ENCODE assay signal across 2 cellular contexts in the genomic region with DNA sequence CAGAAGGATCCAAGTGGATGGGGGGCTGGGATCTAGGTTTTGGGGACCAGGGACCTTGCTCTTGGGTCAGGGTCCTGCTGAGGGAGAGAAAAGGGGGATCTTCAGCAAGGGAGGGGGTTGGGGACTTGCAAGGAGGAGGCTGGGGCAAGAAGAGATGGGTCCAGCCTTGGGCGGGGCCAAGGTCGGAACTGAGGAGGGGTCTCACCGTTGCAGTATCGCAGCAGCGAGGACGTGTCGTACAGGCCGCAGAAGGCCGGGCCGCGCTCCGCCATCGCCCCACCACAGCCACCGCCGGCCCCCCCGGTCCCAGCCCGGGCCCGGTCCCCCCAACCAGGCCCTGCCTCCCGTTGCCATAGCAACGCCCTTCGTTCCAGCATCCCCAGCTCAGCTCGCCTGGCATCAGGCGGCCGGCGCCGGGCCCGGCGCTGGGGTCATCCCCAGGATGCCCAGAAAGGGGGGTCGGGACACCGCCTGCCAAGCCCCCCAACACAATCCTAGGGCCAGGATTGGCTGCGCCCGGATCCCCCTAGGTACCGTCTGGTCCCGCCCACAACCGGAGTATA.
TF ChIP-seq lines count a peak whose summit lies in the region.

No MANE protein-coding gene starts in this region.

TF ChIP-seq in IMR-90, 13 proteins besides CTCF, POLR2A, EP300 and RAD21:
- no peak for TF ChIP-seq BHLHE40 (IDR thresholded peaks at IDR 0.05; ENCODE audit: low read depth, low read length)
- no peak for TF ChIP-seq MAFK (IDR thresholded peaks at IDR 0.05; ENCODE audit: low read depth, low read length)
- TF ChIP-seq CEBPB (IDR thresholded peaks at IDR 0.05; ENCODE audit: low read depth, low read length) = no peak
- TF ChIP-seq RCOR1 (IDR thresholded peaks at IDR 0.05; ENCODE audit: insufficient replicate concordance, low read length) = no peak
- TF ChIP-seq RFX5 (IDR thresholded peaks at IDR 0.05; ENCODE audit: low read depth, low read length) = no peak

TF ChIP-seq in K562, 482 proteins besides CTCF, POLR2A, EP300 and RAD21 (continues in another document):
- TF ChIP-seq ETS2 (tag; IDR thresholded peaks at IDR 0.05; ENCODE audit: borderline replicate concordance, poor library complexity, severe bottlenecking) = no peak
- no peak for TF ChIP-seq ZNF639 (CRISPR knock-in tag; conservative IDR thresholded peaks at IDR 0.05 in 1 of 2, IDR thresholded peaks at IDR 0.05 in 1 of 2)
- TF ChIP-seq, protein P1, sequence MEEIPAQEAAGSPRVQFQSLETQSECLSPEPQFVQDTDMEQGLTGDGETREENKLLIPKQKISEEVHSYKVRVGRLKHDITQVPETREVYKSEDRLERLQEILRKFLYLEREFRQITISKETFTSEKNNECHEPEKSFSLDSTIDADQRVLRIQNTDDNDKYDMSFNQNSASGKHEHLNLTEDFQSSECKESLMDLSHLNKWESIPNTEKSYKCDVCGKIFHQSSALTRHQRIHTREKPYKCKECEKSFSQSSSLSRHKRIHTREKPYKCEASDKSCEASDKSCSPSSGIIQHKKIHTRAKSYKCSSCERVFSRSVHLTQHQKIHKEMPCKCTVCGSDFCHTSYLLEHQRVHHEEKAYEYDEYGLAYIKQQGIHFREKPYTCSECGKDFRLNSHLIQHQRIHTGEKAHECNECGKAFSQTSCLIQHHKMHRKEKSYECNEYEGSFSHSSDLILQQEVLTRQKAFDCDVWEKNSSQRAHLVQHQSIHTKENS (CRISPR knock-in tag; IDR thresholded peaks at IDR 0.05) = no peak
- TF ChIP-seq XRCC4 (IDR thresholded peaks at IDR 0.05; ENCODE audit: extremely low read depth, insufficient read depth, insufficient read length) = no peak
- no peak for TF ChIP-seq ZNF780A (CRISPR knock-in tag; IDR thresholded peaks at IDR 0.05)
- TF ChIP-seq CEBPG (CRISPR knock-in tag; IDR thresholded peaks at IDR 0.05) = no peak
- no peak for TF ChIP-seq CEBPG (tag; conservative IDR thresholded peaks at IDR 0.05 in 1 of 2, IDR thresholded peaks at IDR 0.05 in 1 of 2)
- TF ChIP-seq PYGO2 (tag; IDR thresholded peaks at IDR 0.05) = no peak
- no peak for TF ChIP-seq TRIM24 (IDR thresholded peaks at IDR 0.05)
- TF ChIP-seq, protein P2, sequence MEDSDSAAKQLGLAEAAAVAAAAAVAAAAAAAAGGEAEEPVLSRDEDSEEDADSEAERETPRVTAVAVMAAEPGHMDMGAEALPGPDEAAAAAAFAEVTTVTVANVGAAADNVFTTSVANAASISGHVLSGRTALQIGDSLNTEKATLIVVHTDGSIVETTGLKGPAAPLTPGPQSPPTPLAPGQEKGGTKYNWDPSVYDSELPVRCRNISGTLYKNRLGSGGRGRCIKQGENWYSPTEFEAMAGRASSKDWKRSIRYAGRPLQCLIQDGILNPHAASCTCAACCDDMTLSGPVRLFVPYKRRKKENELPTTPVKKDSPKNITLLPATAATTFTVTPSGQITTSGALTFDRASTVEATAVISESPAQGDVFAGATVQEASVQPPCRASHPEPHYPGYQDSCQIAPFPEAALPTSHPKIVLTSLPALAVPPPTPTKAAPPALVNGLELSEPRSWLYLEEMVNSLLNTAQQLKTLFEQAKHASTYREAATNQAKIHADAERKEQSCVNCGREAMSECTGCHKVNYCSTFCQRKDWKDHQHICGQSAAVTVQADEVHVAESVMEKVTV (CRISPR knock-in tag; IDR thresholded peaks at IDR 0.05) = no peak
- TF ChIP-seq BACH1 (tag; IDR thresholded peaks at IDR 0.05) = no peak
- peak; percentile 78 for TF ChIP-seq HDAC2 (IDR thresholded peaks at IDR 0.05)
- TF ChIP-seq, protein P3, sequence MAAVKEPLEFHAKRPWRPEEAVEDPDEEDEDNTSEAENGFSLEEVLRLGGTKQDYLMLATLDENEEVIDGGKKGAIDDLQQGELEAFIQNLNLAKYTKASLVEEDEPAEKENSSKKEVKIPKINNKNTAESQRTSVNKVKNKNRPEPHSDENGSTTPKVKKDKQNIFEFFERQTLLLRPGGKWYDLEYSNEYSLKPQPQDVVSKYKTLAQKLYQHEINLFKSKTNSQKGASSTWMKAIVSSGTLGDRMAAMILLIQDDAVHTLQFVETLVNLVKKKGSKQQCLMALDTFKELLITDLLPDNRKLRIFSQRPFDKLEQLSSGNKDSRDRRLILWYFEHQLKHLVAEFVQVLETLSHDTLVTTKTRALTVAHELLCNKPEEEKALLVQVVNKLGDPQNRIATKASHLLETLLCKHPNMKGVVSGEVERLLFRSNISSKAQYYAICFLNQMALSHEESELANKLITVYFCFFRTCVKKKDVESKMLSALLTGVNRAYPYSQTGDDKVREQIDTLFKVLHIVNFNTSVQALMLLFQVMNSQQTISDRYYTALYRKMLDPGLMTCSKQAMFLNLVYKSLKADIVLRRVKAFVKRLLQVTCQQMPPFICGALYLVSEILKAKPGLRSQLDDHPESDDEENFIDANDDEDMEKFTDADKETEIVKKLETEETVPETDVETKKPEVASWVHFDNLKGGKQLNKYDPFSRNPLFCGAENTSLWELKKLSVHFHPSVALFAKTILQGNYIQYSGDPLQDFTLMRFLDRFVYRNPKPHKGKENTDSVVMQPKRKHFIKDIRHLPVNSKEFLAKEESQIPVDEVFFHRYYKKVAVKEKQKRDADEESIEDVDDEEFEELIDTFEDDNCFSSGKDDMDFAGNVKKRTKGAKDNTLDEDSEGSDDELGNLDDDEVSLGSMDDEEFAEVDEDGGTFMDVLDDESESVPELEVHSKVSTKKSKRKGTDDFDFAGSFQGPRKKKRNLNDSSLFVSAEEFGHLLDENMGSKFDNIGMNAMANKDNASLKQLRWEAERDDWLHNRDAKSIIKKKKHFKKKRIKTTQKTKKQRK (IDR thresholded peaks at IDR 0.05; ENCODE audit: borderline replicate concordance, low read depth, low read length) = no peak
- no peak for TF ChIP-seq XRCC5 (IDR thresholded peaks at IDR 0.05; ENCODE audit: low read depth, low read length)
- no peak for TF ChIP-seq KHSRP (IDR thresholded peaks at IDR 0.05)
- peak; percentile 51 for TF ChIP-seq PCBP1 (IDR thresholded peaks at IDR 0.05; ENCODE audit: low read depth, low read length, poor library complexity, severe bottlenecking)
- TF ChIP-seq BMI1 (IDR thresholded peaks at IDR 0.05; ENCODE audit: low read length) = peak; percentile 76
- no peak for TF ChIP-seq HMG20B (CRISPR knock-in tag; IDR thresholded peaks at IDR 0.05)
- no peak for TF ChIP-seq MCM2 (IDR thresholded peaks at IDR 0.05; ENCODE audit: low read depth)
- TF ChIP-seq ZNF717 (CRISPR knock-in tag; IDR thresholded peaks at IDR 0.05) = no peak
- TF ChIP-seq ZFP36 (IDR thresholded peaks at IDR 0.05; ENCODE audit: low read depth, low read length, partially characterized antibody) = no peak
- no peak for TF ChIP-seq ZNF324 (CRISPR knock-in tag; IDR thresholded peaks at IDR 0.05)
- TF ChIP-seq, protein P4, sequence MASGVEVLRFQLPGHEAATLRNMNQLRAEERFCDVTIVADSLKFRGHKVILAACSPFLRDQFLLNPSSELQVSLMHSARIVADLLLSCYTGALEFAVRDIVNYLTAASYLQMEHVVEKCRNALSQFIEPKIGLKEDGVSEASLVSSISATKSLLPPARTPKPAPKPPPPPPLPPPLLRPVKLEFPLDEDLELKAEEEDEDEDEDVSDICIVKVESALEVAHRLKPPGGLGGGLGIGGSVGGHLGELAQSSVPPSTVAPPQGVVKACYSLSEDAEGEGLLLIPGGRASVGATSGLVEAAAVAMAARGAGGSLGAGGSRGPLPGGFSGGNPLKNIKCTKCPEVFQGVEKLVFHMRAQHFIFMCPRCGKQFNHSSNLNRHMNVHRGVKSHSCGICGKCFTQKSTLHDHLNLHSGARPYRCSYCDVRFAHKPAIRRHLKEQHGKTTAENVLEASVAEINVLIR (CRISPR knock-in tag; IDR thresholded peaks at IDR 0.05) = no peak
- no peak for TF ChIP-seq NR1H2 (CRISPR knock-in tag; IDR thresholded peaks at IDR 0.05)
- TF ChIP-seq NBN (IDR thresholded peaks at IDR 0.05; ENCODE audit: low read depth) = no peak
- TF ChIP-seq ZZZ3 (IDR thresholded peaks at IDR 0.05) = no peak
- no peak for TF ChIP-seq ZNF764 (CRISPR knock-in tag; IDR thresholded peaks at IDR 0.05; ENCODE audit: low read depth)
- TF ChIP-seq PML (IDR thresholded peaks at IDR 0.05; ENCODE audit: low read length) = no peak
- no peak for TF ChIP-seq CC2D1A (IDR thresholded peaks at IDR 0.05)
- TF ChIP-seq SMAD2 (IDR thresholded peaks at IDR 0.05; ENCODE audit: low read depth, low read length) = no peak
- TF ChIP-seq TAF15 (IDR thresholded peaks at IDR 0.05; ENCODE audit: low read depth, low read length) = no peak
- no peak for TF ChIP-seq USF1 (CRISPR knock-in tag; IDR thresholded peaks at IDR 0.05)
- TF ChIP-seq, protein P5, sequence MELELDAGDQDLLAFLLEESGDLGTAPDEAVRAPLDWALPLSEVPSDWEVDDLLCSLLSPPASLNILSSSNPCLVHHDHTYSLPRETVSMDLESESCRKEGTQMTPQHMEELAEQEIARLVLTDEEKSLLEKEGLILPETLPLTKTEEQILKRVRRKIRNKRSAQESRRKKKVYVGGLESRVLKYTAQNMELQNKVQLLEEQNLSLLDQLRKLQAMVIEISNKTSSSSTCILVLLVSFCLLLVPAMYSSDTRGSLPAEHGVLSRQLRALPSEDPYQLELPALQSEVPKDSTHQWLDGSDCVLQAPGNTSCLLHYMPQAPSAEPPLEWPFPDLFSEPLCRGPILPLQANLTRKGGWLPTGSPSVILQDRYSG (tag; conservative IDR thresholded peaks at IDR 0.05; ENCODE audit: low read depth) = no peak
- TF ChIP-seq ZNF668 (CRISPR knock-in tag; IDR thresholded peaks at IDR 0.05) = no peak
- TF ChIP-seq JUN (IDR thresholded peaks at IDR 0.05; ENCODE audit: borderline replicate concordance, low read depth, low read length) = no peak
- TF ChIP-seq JUN (CRISPR knock-in tag; IDR thresholded peaks at IDR 0.05; ENCODE audit: borderline replicate concordance) = no peak
- TF ChIP-seq, protein P6, sequence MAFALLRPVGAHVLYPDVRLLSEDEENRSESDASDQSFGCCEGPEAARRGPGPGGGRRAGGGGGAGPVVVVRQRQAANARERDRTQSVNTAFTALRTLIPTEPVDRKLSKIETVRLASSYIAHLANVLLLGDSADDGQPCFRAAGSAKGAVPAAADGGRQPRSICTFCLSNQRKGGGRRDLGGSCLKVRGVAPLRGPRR (CRISPR knock-in tag; IDR thresholded peaks at IDR 0.05) = no peak
- no peak for TF ChIP-seq PHTF2 (CRISPR knock-in tag; IDR thresholded peaks at IDR 0.05)
- TF ChIP-seq RBFOX2 (IDR thresholded peaks at IDR 0.05; ENCODE audit: low read depth, low read length) = peak; percentile 16; the same call in 1 of the 2 replicates
- TF ChIP-seq ZNF197 (CRISPR knock-in tag; IDR thresholded peaks at IDR 0.05; ENCODE audit: low read depth) = no peak
- no peak for TF ChIP-seq ZNF232 (CRISPR knock-in tag; IDR thresholded peaks at IDR 0.05)
- 0 out of 2 replicates have a peak, but pooled peaks have one; percentile 51 for TF ChIP-seq ESRRA (IDR thresholded peaks at IDR 0.05; ENCODE audit: borderline replicate concordance, low read depth)
- no peak for TF ChIP-seq ZNF224 (CRISPR knock-in tag; IDR thresholded peaks at IDR 0.05)
- TF ChIP-seq ZNF184 (CRISPR knock-in tag; IDR thresholded peaks at IDR 0.05) = no peak
- TF ChIP-seq BRCA1 (IDR thresholded peaks at IDR 0.05) = no peak
- no peak for TF ChIP-seq BRCA1 (CRISPR knock-in tag; IDR thresholded peaks at IDR 0.05)
- no peak for TF ChIP-seq BCOR (IDR thresholded peaks at IDR 0.05)
- TF ChIP-seq ILF3 (IDR thresholded peaks at IDR 0.05; ENCODE audit: borderline replicate concordance) = no peak
- no peak for TF ChIP-seq E4F1 (CRISPR knock-in tag; IDR thresholded peaks at IDR 0.05; ENCODE audit: borderline replicate concordance)
- TF ChIP-seq RB1 (IDR thresholded peaks at IDR 0.05; ENCODE audit: low read depth) = peak; percentile 12; the same call in 1 of the 2 replicates
- TF ChIP-seq CREM (IDR thresholded peaks at IDR 0.05; ENCODE audit: low read depth) = no peak
- no peak for TF ChIP-seq NCOA6 (IDR thresholded peaks at IDR 0.05)
- no peak for TF ChIP-seq LARP7 (IDR thresholded peaks at IDR 0.05)
- no peak for TF ChIP-seq MAZ (CRISPR knock-in tag; conservative IDR thresholded peaks at IDR 0.05 in 1 of 2, IDR thresholded peaks at IDR 0.05 in 1 of 2)
- TF ChIP-seq MAFK (IDR thresholded peaks at IDR 0.05; ENCODE audit: low read length) = no peak
- TF ChIP-seq RCOR1 (IDR thresholded peaks at IDR 0.05; ENCODE audit: borderline replicate concordance in 1 of 2, low read depth in 2 of 2, low read length in 2 of 2) = peak; percentile 67 to 78; a peak in 2 of 4 replicates
- TF ChIP-seq GTF2A2 (tag; IDR thresholded peaks at IDR 0.05) = no peak
- no peak for TF ChIP-seq CBFA2T3 (IDR thresholded peaks at IDR 0.05)
- TF ChIP-seq EWSR1 (IDR thresholded peaks at IDR 0.05; ENCODE audit: borderline replicate concordance, low read depth, partially characterized antibody) = no peak
- TF ChIP-seq POLR2AphosphoS5 (IDR thresholded peaks at IDR 0.05; ENCODE audit: control insufficient read depth, insufficient read depth, low read depth, low read length) = no peak
